ENCODE assay signal across 26 cellular contexts in the genomic region with DNA sequence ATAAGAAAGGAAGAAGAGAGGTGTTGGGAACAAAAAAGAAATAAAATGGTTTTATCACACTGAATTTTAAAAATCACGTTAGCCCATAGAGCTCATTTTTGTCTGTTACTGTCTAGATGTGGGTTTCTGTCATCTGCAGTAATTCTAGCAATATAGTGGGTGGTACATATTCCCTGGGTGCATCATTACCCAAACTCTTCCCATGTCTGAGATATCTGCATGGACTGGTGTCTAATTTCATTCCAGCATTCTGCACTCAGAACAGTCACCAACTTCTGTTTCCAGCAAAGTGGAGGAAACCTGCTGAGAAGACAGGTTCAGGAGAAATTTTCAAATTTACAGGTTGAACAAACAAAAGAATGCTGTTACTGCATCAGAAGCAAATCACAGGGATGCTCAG.
A peak's percentile ranks its signal among the peaks of the same experiment; 100 is the strongest.
DNase-seq lines count a peak whose midpoint lies in the region; ATAC-seq lines count a peak whose summit lies in the region.
"Had no signal": no experiment of that assay in that cellular context is flagged by ENCODE, and none has a peak within 500 bp of the region (broad histone marks: within the 10 kb centered on the region; RNA-seq: fewer than 3 reads in every experiment).

No MANE protein-coding gene starts in this region.

- H3K4me3 Mint-ChIP-seq in naive thymus-derived CD8-positive, alpha-beta T cell, result no peak overlapping the region
- H3K4me3 Mint-ChIP-seq in activated T-helper 17 cell treated with anti-CD3 and anti-CD28 coated beads, Interleukin-2, amount 50 U/mL, for 72 hours, result no peak overlapping the region
- H3K4me3 Mint-ChIP-seq: activated CD4-positive, alpha-beta memory T cell treated with anti-CD3 and anti-CD28 coated beads for 36 hours; activated naive CD4-positive, alpha-beta T cell treated with anti-CD3 and anti-CD28 coated beads, Interleukin-2, amount 50 U/mL, for 24 hours; CD4-positive, CD25-positive, alpha-beta regulatory T cell; neural crest cell had no signal

- no peak overlapping the region for H3K27ac Mint-ChIP-seq in naive thymus-derived CD8-positive, alpha-beta T cell
- no peak overlapping the region for H3K27ac Mint-ChIP-seq in activated T-helper 17 cell treated with anti-CD3 and anti-CD28 coated beads, Interleukin-2, amount 50 U/mL, for 72 hours
- H3K27ac Mint-ChIP-seq: activated CD4-positive, alpha-beta memory T cell treated with anti-CD3 and anti-CD28 coated beads for 36 hours; activated naive CD4-positive, alpha-beta T cell treated with anti-CD3 and anti-CD28 coated beads, Interleukin-2, amount 50 U/mL, for 24 hours; CD4-positive, CD25-positive, alpha-beta regulatory T cell; progenitor cell of endocrine pancreas had no signal

- peaks cover 0 to 28% (median 12%) of the 10 kb centered on the region in 9 donors for H3K9me3 Mint-ChIP-seq in naive thymus-derived CD8-positive, alpha-beta T cell
- H3K9me3 Mint-ChIP-seq in activated T-helper 17 cell treated with anti-CD3 and anti-CD28 coated beads, Interleukin-2, amount 50 U/mL, for 72 hours, result peaks cover 15% of the 10 kb centered on the region
- H3K9me3 Mint-ChIP-seq: neural crest cell had no signal

- peaks cover 0 to 9% (median 0%) of the 10 kb centered on the region in 3 donors for H3K36me3 Mint-ChIP-seq in naive thymus-derived CD8-positive, alpha-beta T cell
- no peaks in the 10 kb centered on the region for H3K36me3 Mint-ChIP-seq in activated T-helper 17 cell treated with anti-CD3 and anti-CD28 coated beads, Interleukin-2, amount 50 U/mL, for 72 hours (ENCODE audit: low read depth)
- H3K36me3 Mint-ChIP-seq: activated CD4-positive, alpha-beta memory T cell treated with anti-CD3 and anti-CD28 coated beads for 36 hours; activated naive CD4-positive, alpha-beta T cell treated with anti-CD3 and anti-CD28 coated beads, Interleukin-2, amount 50 U/mL, for 24 hours; CD4-positive, CD25-positive, alpha-beta regulatory T cell had no signal

- no peak overlapping the region for H3K4me3 ChIP-seq in skeletal muscle cell (ENCODE audit: low read depth, low read length)
- H3K4me3 ChIP-seq: K562, SJCRH30, testis had no signal

- DNase-seq in DMS 273 treated with DMSO at 0.1 percent for 48 hours (lab: John Stamatoyannopoulos, UW), result peak; percentile 53
- DNase-seq in LHCN-M2 (ENCODE audit: low read depth), result peak; percentile 24
- peak; percentile 28 for DNase-seq in dedifferentiated amniotic fluid mesenchymal stem cell (ENCODE audit: extremely low spot score)
- DNase-seq in skeletal muscle cell (ENCODE audit: low read depth), result peak; percentile 39
- DNase-seq in naive thymus-derived CD8-positive, alpha-beta T cell, result no peak
- DNase-seq in nucleus accumbens (lab: John Stamatoyannopoulos, UW), result no peak
- no peak for DNase-seq in COR-L47 (lab: John Stamatoyannopoulos, UW)
- DNase-seq: activated CD4-positive, alpha-beta memory T cell treated with anti-CD3 and anti-CD28 coated beads for 36 hours; activated CD8-positive, alpha-beta memory T cell treated with anti-CD3 and anti-CD28 coated beads, Interleukin-2, amount 50 U/mL, for 4 hours; CD4-positive, CD25-positive, alpha-beta regulatory T cell; central memory CD4-positive, alpha-beta T cell; head of caudate nucleus; NCI-H1105 treated with DMSO at 0.1 percent for 48 hours; NCI-H2081 treated with DMSO at 0.1 percent for 48 hours; NCI-H774; SJCRH30; stimulated activated naive CD4-positive, alpha-beta T cell treated with Interleukin-2 at 50 U/mL for 16 hours; T-helper 1 cell; testis had no signal

- no peak for ATAC-seq in naive thymus-derived CD8-positive, alpha-beta T cell
- no peak for ATAC-seq in activated T-helper 17 cell treated with anti-CD3 and anti-CD28 coated beads, Interleukin-2, amount 50 U/mL, for 72 hours (replicated peaks)
- ATAC-seq: activated CD4-positive, CD25-positive, alpha-beta regulatory T cell treated with anti-CD3 and anti-CD28 coated beads, Interleukin-2, amount 50 U/mL, for 24 hours; K562; sciatic nerve had no signal

- no peaks in the 10 kb centered on the region for H3K27me3 Mint-ChIP-seq in naive thymus-derived CD8-positive, alpha-beta T cell
- no peaks in the 10 kb centered on the region for H3K27me3 Mint-ChIP-seq in activated T-helper 17 cell treated with anti-CD3 and anti-CD28 coated beads, Interleukin-2, amount 50 U/mL, for 72 hours
- H3K27me3 Mint-ChIP-seq: activated CD4-positive, alpha-beta memory T cell treated with anti-CD3 and anti-CD28 coated beads for 36 hours; activated naive CD4-positive, alpha-beta T cell treated with anti-CD3 and anti-CD28 coated beads, Interleukin-2, amount 50 U/mL, for 24 hours; CD4-positive, CD25-positive, alpha-beta regulatory T cell; progenitor cell of endocrine pancreas had no signal

- POLR2A ChIA-PET in naive thymus-derived CD8-positive, alpha-beta T cell (lab: Charles Lee), result no interaction called here

- H3K4me1 Mint-ChIP-seq in naive thymus-derived CD8-positive, alpha-beta T cell, result no peaks in the 10 kb centered on the region
- no peaks in the 10 kb centered on the region for H3K4me1 Mint-ChIP-seq in activated T-helper 17 cell treated with anti-CD3 and anti-CD28 coated beads, Interleukin-2, amount 50 U/mL, for 72 hours
- H3K4me1 Mint-ChIP-seq: activated naive CD4-positive, alpha-beta T cell treated with anti-CD3 and anti-CD28 coated beads, Interleukin-2, amount 50 U/mL, for 24 hours; CD4-positive, CD25-positive, alpha-beta regulatory T cell had no signal

Comparison
In these comparisons a context has a peak if more than half of its experiments do, and no peak if none do; other contexts are left out.
1. DNase-seq: peak in DMS 273 treated with DMSO at 0.1 percent for 48 hours (single experiment), LHCN-M2 (single experiment), dedifferentiated amniotic fluid mesenchymal stem cell (single experiment) and skeletal muscle cell (single experiment); none in naive thymus-derived CD8-positive, alpha-beta T cell (0 of 10), nucleus accumbens (0 of 56) and COR-L47 (single experiment).